ENCODE assay signal across 9 cellular contexts in the genomic region with DNA sequence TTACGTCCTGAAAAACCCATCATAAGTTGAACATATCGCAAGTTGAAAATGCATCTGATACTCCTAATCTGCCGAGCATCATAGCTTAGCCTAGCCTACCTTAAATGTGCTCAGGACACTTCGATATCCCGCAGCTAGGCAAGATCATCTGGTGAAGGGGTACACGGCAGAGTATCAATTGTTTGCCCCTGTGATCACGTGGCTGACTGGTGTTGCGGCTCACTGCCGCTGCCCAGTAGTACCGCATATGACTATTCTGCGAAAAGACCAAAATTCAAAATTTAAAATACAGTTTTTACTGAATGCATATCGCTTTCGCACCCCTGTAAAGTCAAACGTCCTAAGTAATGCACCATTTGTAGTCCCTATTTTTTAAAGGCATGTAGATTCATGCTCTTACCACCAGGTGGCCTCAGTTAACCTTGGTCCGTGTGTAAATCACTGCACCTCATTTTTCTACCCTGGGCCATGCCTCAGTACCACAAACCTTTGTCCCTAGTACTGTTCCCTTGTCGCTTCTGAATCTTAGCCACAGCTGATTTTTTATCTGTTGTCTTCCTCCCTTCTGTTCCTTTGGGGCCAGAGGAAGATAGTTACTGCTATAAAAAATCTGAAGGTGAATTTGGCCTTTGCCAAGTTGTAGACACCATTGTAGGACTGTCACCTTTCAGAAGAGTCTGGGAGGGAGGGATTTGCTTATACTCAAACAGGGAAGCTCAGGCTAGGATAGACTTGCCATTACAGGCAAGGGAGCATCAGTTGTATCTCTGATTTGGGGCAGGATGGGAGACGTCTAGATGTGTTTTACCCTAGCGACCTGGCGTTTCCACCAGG. TPM values are rescaled to one million over a fixed set of nuclear protein-coding genes. Genes with fewer than 3 reads are reported as not detected.
A peak's percentile ranks its signal among the peaks of the same experiment; 100 is the strongest.
DNase-seq lines count a peak whose midpoint lies in the region; ATAC-seq and TF ChIP-seq lines count a peak whose summit lies in the region.
"Had no signal": no experiment of that assay in that cellular context is flagged by ENCODE, and none has a peak within 500 bp of the region (broad histone marks: within the 10 kb centered on the region; RNA-seq: fewer than 3 reads in every experiment).

No MANE protein-coding gene starts in this region.

- DNase-seq in NCI-H1417 (lab: John Stamatoyannopoulos, UW) (peak; percentile 16 to 60 (median 35)), NCI-H1417 treated with DMSO at 0.1 percent for 48 hours (lab: John Stamatoyannopoulos, UW) (no peak), HS-27A (ENCODE audit: low read depth) (peak; percentile 31), SHP77 (lab: John Stamatoyannopoulos, UW) (peak; percentile 58), dermis blood vessel endothelial cell (peak; percentile 87), GDM1 (lab: John Stamatoyannopoulos, UW) (no peak)
- DNase-seq in stimulated activated naive CD8-positive, alpha-beta T cell treated with anti-CD3 and anti-CD28 coated beads, Interleukin-15, amount 100 ng/mL, for 72 hours = peak; percentile 13 to 15

- peaks cover 0 to 4% (median 1%) of the 10 kb centered on the region in 4 donors for H3K4me1 ChIP-seq in liver (ENCODE audit: control insufficient read depth in 4 of 4, insufficient read depth in 4 of 4, low read length in 3 of 4)

- ATAC-seq in stimulated activated naive CD8-positive, alpha-beta T cell treated with anti-CD3 and anti-CD28 coated beads, Interleukin-15, amount 100 ng/mL, for 72 hours = peak; percentile 69

- H3K9me3 ChIP-seq in liver (ENCODE audit: control insufficient read depth in 4 of 4, low read length in 3 of 4) = no peaks in the 10 kb centered on the region
- H3K9me3 ChIP-seq: BLaER1 treated with 17β-estradiol and CSF1 and Interleukin-3, amounts not matched to agents 10 nM and 100 nM had no signal

- no peak overlapping the region for H3K9ac ChIP-seq in liver (ENCODE audit: low read depth in 1 of 2, low read length in 2 of 2)
- H3K9ac ChIP-seq: BLaER1 treated with 17β-estradiol and CSF1 and Interleukin-3, amounts not matched to agents 10 nM and 100 nM had no signal

- no peaks in the 10 kb centered on the region for H3K27me3 Mint-ChIP-seq in stimulated activated naive CD8-positive, alpha-beta T cell treated with anti-CD3 and anti-CD28 coated beads, Interleukin-15, amount 100 ng/mL, for 72 hours

- no peaks in the 10 kb centered on the region for H3K27me3 ChIP-seq in liver (ENCODE audit: control insufficient read depth in 4 of 4, insufficient read depth in 4 of 4, low read length in 3 of 4)
- H3K27me3 ChIP-seq: BLaER1 treated with 17β-estradiol and CSF1 and Interleukin-3, amounts not matched to agents 10 nM and 100 nM had no signal

- WGBS in liver = 43% methylated on average over 19 of the region's 19 CpGs

- H3K27ac Mint-ChIP-seq in stimulated activated naive CD8-positive, alpha-beta T cell treated with anti-CD3 and anti-CD28 coated beads, Interleukin-15, amount 100 ng/mL, for 72 hours = peak overlapping the region in 1 of 2 donors; percentile 54

- no peaks in the 10 kb centered on the region for H3K4me1 Mint-ChIP-seq in stimulated activated naive CD8-positive, alpha-beta T cell treated with anti-CD3 and anti-CD28 coated beads, Interleukin-15, amount 100 ng/mL, for 72 hours

- TF ChIP-seq CTCF in liver (IDR thresholded peaks at IDR 0.05; ENCODE audit: low read depth, low read length, missing input control) = peak; percentile 95

- H3K9me3 Mint-ChIP-seq in stimulated activated naive CD8-positive, alpha-beta T cell treated with anti-CD3 and anti-CD28 coated beads, Interleukin-15, amount 100 ng/mL, for 72 hours = no peaks in the 10 kb centered on the region

- peaks cover 5 to 14% (median 7%) of the 10 kb centered on the region in 4 donors for H3K36me3 ChIP-seq in liver (ENCODE audit: control insufficient read depth in 4 of 4, insufficient read depth in 3 of 4, low read depth in 1 of 4, low read length in 3 of 4)

- TF ChIP-seq RAD21 in liver (IDR thresholded peaks at IDR 0.05) = peak; percentile 96 to 97

- H3K27ac ChIP-seq in liver (ENCODE audit: low read depth in 1 of 2, low read length in 2 of 2) = no peak overlapping the region
- H3K27ac ChIP-seq: BLaER1 treated with 17β-estradiol and CSF1 and Interleukin-3, amounts not matched to agents 10 nM and 100 nM had no signal

- peak overlapping the region in 1 of 3 donors; percentile 14 for H3K4me3 ChIP-seq in liver (ENCODE audit: low read depth in 1 of 3, low read length in 3 of 3)
- H3K4me3 ChIP-seq: BLaER1 treated with 17β-estradiol and CSF1 and Interleukin-3, amounts not matched to agents 10 nM and 100 nM had no signal

- H3K4me3 Mint-ChIP-seq in stimulated activated naive CD8-positive, alpha-beta T cell treated with anti-CD3 and anti-CD28 coated beads, Interleukin-15, amount 100 ng/mL, for 72 hours = no peak overlapping the region

TF ChIP-seq in liver, 16 proteins besides CTCF, POLR2A, EP300 and RAD21:
- TF ChIP-seq HNF4A (conservative IDR thresholded peaks at IDR 0.05) (peak in 1 of 2 donors; percentile 12), RXRA (IDR thresholded peaks at IDR 0.05) (no peak), NR2F2 (IDR thresholded peaks at IDR 0.05) (no peak)
- TF ChIP-seq, protein P1, sequence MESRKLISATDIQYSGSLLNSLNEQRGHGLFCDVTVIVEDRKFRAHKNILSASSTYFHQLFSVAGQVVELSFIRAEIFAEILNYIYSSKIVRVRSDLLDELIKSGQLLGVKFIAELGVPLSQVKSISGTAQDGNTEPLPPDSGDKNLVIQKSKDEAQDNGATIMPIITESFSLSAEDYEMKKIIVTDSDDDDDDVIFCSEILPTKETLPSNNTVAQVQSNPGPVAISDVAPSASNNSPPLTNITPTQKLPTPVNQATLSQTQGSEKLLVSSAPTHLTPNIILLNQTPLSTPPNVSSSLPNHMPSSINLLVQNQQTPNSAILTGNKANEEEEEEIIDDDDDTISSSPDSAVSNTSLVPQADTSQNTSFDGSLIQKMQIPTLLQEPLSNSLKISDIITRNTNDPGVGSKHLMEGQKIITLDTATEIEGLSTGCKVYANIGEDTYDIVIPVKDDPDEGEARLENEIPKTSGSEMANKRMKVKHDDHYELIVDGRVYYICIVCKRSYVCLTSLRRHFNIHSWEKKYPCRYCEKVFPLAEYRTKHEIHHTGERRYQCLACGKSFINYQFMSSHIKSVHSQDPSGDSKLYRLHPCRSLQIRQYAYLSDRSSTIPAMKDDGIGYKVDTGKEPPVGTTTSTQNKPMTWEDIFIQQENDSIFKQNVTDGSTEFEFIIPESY (IDR thresholded peaks at IDR 0.05) = no peak
- TF ChIP-seq, protein P2, sequence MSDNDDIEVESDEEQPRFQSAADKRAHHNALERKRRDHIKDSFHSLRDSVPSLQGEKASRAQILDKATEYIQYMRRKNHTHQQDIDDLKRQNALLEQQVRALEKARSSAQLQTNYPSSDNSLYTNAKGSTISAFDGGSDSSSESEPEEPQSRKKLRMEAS (IDR thresholded peaks at IDR 0.05) = no peak
- TF ChIP-seq, protein P3, sequence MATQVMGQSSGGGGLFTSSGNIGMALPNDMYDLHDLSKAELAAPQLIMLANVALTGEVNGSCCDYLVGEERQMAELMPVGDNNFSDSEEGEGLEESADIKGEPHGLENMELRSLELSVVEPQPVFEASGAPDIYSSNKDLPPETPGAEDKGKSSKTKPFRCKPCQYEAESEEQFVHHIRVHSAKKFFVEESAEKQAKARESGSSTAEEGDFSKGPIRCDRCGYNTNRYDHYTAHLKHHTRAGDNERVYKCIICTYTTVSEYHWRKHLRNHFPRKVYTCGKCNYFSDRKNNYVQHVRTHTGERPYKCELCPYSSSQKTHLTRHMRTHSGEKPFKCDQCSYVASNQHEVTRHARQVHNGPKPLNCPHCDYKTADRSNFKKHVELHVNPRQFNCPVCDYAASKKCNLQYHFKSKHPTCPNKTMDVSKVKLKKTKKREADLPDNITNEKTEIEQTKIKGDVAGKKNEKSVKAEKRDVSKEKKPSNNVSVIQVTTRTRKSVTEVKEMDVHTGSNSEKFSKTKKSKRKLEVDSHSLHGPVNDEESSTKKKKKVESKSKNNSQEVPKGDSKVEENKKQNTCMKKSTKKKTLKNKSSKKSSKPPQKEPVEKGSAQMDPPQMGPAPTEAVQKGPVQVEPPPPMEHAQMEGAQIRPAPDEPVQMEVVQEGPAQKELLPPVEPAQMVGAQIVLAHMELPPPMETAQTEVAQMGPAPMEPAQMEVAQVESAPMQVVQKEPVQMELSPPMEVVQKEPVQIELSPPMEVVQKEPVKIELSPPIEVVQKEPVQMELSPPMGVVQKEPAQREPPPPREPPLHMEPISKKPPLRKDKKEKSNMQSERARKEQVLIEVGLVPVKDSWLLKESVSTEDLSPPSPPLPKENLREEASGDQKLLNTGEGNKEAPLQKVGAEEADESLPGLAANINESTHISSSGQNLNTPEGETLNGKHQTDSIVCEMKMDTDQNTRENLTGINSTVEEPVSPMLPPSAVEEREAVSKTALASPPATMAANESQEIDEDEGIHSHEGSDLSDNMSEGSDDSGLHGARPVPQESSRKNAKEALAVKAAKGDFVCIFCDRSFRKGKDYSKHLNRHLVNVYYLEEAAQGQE (IDR thresholded peaks at IDR 0.05) = no peak

RNA-seq across cellular contexts. Expression of a gene that starts 34.4 kb away (rescaled TPM):
- total RNA-seq in dermis blood vessel endothelial cell = 25.4 and 39.0 TPM in 2 replicates
- total RNA-seq in liver = 10 to 100 TPM; 15.8 to 22.7 TPM
- polyA plus RNA-seq in liver = 10 to 100 TPM in 1 of 2 donors, 1 to 10 TPM in 1; 8.6 to 11.5 TPM

RNA-seq across cellular contexts. Expression of a gene that starts 41.8 kb away (rescaled TPM):
- total RNA-seq in dermis blood vessel endothelial cell (19.4 and 22.7 TPM in 2 replicates), liver (10 to 100 TPM in 1 of 2 donors, 1 to 10 TPM in 1; 6.9 to 10.1 TPM)
- polyA plus RNA-seq in liver = 10 to 100 TPM; 14.9 to 19.7 TPM

Comparison
In these comparisons a context has a peak if more than half of its experiments do, and no peak if none do; other contexts are left out.
1. DNase-seq: peak in NCI-H1417 (3 of 3), HS-27A (single experiment), SHP77 (2 of 2), dermis blood vessel endothelial cell (single experiment) and stimulated activated naive CD8-positive, alpha-beta T cell treated with anti-CD3 and anti-CD28 coated beads, Interleukin-15, amount 100 ng/mL, for 72 hours (2 of 2); none in NCI-H1417 treated with DMSO at 0.1 percent for 48 hours (single experiment) and GDM1 (single experiment).